8 cellular contexts compared by ENCODE assay signal in the genomic region with DNA sequence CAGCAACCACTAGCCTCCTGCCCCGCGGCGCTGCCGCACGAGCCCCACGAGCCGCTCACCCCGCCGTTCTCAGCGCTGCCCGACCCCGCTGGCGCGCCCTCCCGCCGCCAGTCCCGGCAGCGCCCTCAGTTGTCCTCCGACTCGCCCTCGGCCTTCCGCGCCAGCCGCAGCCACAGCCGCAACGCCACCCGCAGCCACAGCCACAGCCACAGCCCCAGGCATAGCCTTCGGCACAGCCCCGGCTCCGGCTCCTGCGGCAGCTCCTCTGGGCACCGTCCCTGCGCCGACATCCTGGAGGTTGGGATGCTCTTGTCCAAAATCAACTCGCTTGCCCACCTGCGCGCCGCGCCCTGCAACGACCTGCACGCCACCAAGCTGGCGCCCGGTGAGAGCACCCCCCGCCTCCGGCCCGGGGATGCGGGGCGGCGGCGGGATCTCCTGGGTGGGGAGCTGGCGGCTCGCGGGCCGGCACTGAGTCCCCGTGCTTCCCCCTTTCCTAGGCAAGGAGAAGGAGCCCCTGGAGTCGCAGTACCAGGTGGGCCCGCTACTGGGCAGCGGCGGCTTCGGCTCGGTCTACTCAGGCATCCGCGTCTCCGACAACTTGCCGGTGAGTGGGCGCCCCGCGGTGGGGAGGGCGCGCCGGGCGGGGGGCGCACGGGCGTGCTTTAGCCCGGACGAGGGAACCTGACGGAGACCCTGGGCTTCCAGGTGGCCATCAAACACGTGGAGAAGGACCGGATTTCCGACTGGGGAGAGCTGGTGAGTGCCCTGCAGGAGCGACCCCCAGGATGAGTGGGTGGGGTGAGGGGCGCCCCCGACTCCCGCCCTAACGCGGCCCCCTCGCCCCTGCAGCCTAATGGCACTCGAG. TPM values are rescaled to one million over a fixed set of nuclear protein-coding genes. Genes with fewer than 3 reads are reported as not detected.
DNase-seq lines count a peak whose midpoint lies in the region; ATAC-seq, FAIRE-seq and TF ChIP-seq lines count a peak whose summit lies in the region.

No MANE protein-coding gene starts in this region.

- TF ChIP-seq POLR2A in H1 (IDR thresholded peaks at IDR 0.05; ENCODE audit: control extremely low read depth in 1 of 2, low read depth in 2 of 2, low read length in 2 of 2) = no peak

- H3K14ac ChIP-seq in H1 (ENCODE audit: insufficient read length) = no peak overlapping the region

- TF ChIP-seq CTCF in H1 (IDR thresholded peaks at IDR 0.05; ENCODE audit: control extremely low read depth in 1 of 3, insufficient read depth in 1 of 3, low read depth in 1 of 3, low read length in 3 of 3) (peak; percentile 4 to 39 (median 19)), thoracic aorta (IDR thresholded peaks at IDR 0.05) (peak; percentile 66)

- no peaks in the 10 kb centered on the region for H3K9me3 ChIP-seq in H1 (ENCODE audit: insufficient read depth in 2 of 2, low read depth in 1 of 2, low read length in 1 of 2)
- no peaks in the 10 kb centered on the region for H3K9me3 ChIP-seq in mononuclear cell (ENCODE audit: low read depth, low read length)
- H3K9me3 ChIP-seq in thoracic aorta = no peaks in the 10 kb centered on the region

- no peak overlapping the region for H2BK20ac ChIP-seq in H1 (ENCODE audit: low read length)

- H3K18ac ChIP-seq in H1 (ENCODE audit: extremely low read depth, low read length) = peak overlapping the region; percentile 99

- H3K4ac ChIP-seq in H1 (replicated peaks; ENCODE audit: insufficient read length, low read depth, low read length) = peak overlapping the region; percentile 44

- H3K79me1 ChIP-seq in H1 (ENCODE audit: low read depth, low read length) = peaks cover 10% of the 10 kb centered on the region

- H3K27me3 ChIP-seq in H1 (replicated peaks in 1 of 4; ENCODE audit: control insufficient read depth in 3 of 4, extremely low read depth in 1 of 4, insufficient read depth in 3 of 4, low read length in 3 of 4) (no peaks in the 10 kb centered on the region), mononuclear cell (ENCODE audit: insufficient read depth, low read length) (no peaks in the 10 kb centered on the region), thoracic aorta (replicated peaks; ENCODE audit: insufficient read depth) (no peaks in the 10 kb centered on the region)

- no peak overlapping the region for H3K23ac ChIP-seq in H1 (ENCODE audit: insufficient read length)

- TF ChIP-seq EP300 in H1 (IDR thresholded peaks at IDR 0.05; ENCODE audit: borderline replicate concordance in 1 of 2, low read depth in 2 of 2, low read length in 2 of 2) = no peak

- peaks cover 6 to 14% (median 10%) of the 10 kb centered on the region in 4 experiments; a peak in 5 of 7 replicates for H3K4me1 ChIP-seq in H1 (replicated peaks in 1 of 4; ENCODE audit: control insufficient read depth in 3 of 4, insufficient read depth in 4 of 4, low read length in 3 of 4)
- peaks cover 50% of the 10 kb centered on the region for H3K4me1 ChIP-seq in mononuclear cell (ENCODE audit: insufficient read depth, low read length)
- H3K4me1 ChIP-seq in thoracic aorta (ENCODE audit: control insufficient read depth in 1 of 2, low read depth in 2 of 2) = peaks cover 20 to 36% of the 10 kb centered on the region in 2 donors

- H3K9ac ChIP-seq in H1 (replicated peaks in 1 of 4; ENCODE audit: extremely low read depth in 1 of 4, low read depth in 3 of 4, low read length in 3 of 4) = peak overlapping the region; percentile 83 to 97 (median 92)

- H2BK120ac ChIP-seq in H1 (replicated peaks; ENCODE audit: low read depth, low read length) = no peak overlapping the region

- H2BK12ac ChIP-seq in H1 (ENCODE audit: low read depth, low read length) = no peak overlapping the region; the same call in 1 of the 2 replicates

- H3K36me3 ChIP-seq in H1 (ENCODE audit: control insufficient read depth in 2 of 4, insufficient read depth in 4 of 4, low read length in 3 of 4) (peaks cover 22 to 41% (median 29%) of the 10 kb centered on the region in 4 experiments), thoracic aorta (peaks cover 28% of the 10 kb centered on the region)

- H3K56ac ChIP-seq in H1 (replicated peaks; ENCODE audit: insufficient read length, low read depth, low read length) = peak overlapping the region; percentile 56

- peaks cover 10% of the 10 kb centered on the region for H3K23me2 ChIP-seq in H1 (ENCODE audit: low read depth, low read length)

- CTCF ChIA-PET in H1 (lab: Charles Lee; ENCODE audit: partially characterized antibody) = interaction anchor here (0.6 to 9.9 kb wide), 32 partner anchors 10 to 1352 kb away, joined by 3 to 192 read pairs (median 5); a partner anchor contains a TSS

- no peak overlapping the region for H2BK15ac ChIP-seq in H1 (ENCODE audit: low read length)

- POLR2A ChIA-PET in H1 (lab: Charles Lee; ENCODE audit: partially characterized antibody) = interaction anchor here (0.9 to 27.8 kb wide), 21 partner anchors 9 to 141 kb away, joined by 3 to 1024 read pairs (median 9); no protein-coding TSS in a partner anchor

- peak overlapping the region; percentile 81; the same call in 1 of the 2 replicates for H4K8ac ChIP-seq in H1 (ENCODE audit: extremely low read depth, insufficient read depth, low read length)

- no peak for FAIRE-seq in H1 (lab: Jason Lieb, UNC)

- peak overlapping the region; percentile 25 to 77 for H3K4me2 ChIP-seq in H1 (ENCODE audit: insufficient read depth in 1 of 2, low read depth in 2 of 2, low read length in 2 of 2)

- H2AK5ac ChIP-seq in H1 (ENCODE audit: low read depth, low read length) = 0 out of 2 replicates have a peak overlapping the region, but pooled peaks have one; percentile 42

- peak; percentile 23 to 49; a peak in 3 of 4 replicates for TF ChIP-seq RAD21 in H1 (IDR thresholded peaks at IDR 0.05 in 1 of 2, conservative IDR thresholded peaks at IDR 0.05 in 1 of 2; ENCODE audit: low read depth in 2 of 2, low read length in 2 of 2)

- H3K79me2 ChIP-seq in H1 (ENCODE audit: control insufficient read depth in 1 of 2, insufficient read depth in 2 of 2, low read length in 2 of 2) = peaks cover 11 to 40% of the 10 kb centered on the region in 2 experiments; a peak in 3 of 4 replicates

- H2BK5ac ChIP-seq in H1 (ENCODE audit: low read depth, low read length) = peak overlapping the region; percentile 88

- peak overlapping the region; percentile 37 for H4K91ac ChIP-seq in H1 (replicated peaks; ENCODE audit: insufficient read length, low read length)

- H4K20me1 ChIP-seq in H1 (replicated peaks in 1 of 2; ENCODE audit: control insufficient read depth in 1 of 2, insufficient read depth in 2 of 2, low read length in 2 of 2) = peaks cover 26% of the 10 kb centered on the region in 2 experiments

- H3K27ac ChIP-seq in H1 (ENCODE audit: low read depth, low read length) = peak overlapping the region; percentile 85
- peak overlapping the region; percentile 94 to 95 for H3K27ac ChIP-seq in thoracic aorta

- H3K4me3 ChIP-seq in H1 (ENCODE audit: extremely low read depth in 1 of 4, insufficient read depth in 2 of 4, low read depth in 3 of 4, low read length in 4 of 4) (peak overlapping the region; percentile 92 to 99 (median 94)), mononuclear cell (ENCODE audit: low read length) (peak overlapping the region; percentile 97), thoracic aorta (peak overlapping the region; percentile 99)

- H4K5ac ChIP-seq in H1 (ENCODE audit: insufficient read length, low read depth, low read length) = peak overlapping the region; percentile 37

- peak; percentile 34 to 59 for DNase-seq in SHP77 (lab: John Stamatoyannopoulos, UW)
- no peak for DNase-seq in SHP77 treated with DMSO at 0.1 percent for 48 hours (lab: John Stamatoyannopoulos, UW)
- peak; percentile 40 for DNase-seq in NCI-H1105 treated with DMSO at 0.1 percent for 48 hours (lab: John Stamatoyannopoulos, UW)
- DNase-seq in activated CD4-positive, alpha-beta T cell treated with anti-CD3 and anti-CD28 coated beads for 4 hours = peak; percentile 36 to 37
- peak in 1 of 2 experiments; percentile 75 for DNase-seq in H1 (ENCODE audit: low read depth in 1 of 2, low spot score in 2 of 2)
- DNase-seq in thoracic aorta (ENCODE audit: low spot score) = no peak

- ATAC-seq in HG02678 (IDR thresholded peaks at IDR 0.05; ENCODE audit: unreplicated experiment) = peak; percentile 34
- peak; percentile 13 for ATAC-seq in thoracic aorta (ENCODE audit: insufficient number of reproducible peaks, low FRiP score, low read depth)

- whole genome bisulfite sequencing in H1 (ENCODE audit: extremely low coverage in 1 of 2, insufficient coverage in 1 of 2, insufficient read length in 1 of 2, insufficient replicate concordance in 2 of 2, low coverage in 1 of 2, low lambda C conversion rate in 2 of 2, missing lambda C conversion rate in 1 of 2), 2 experiments = 1% methylated on average over 66 of the region's 89 CpGs; no CpG with 5 or more reads in 1 of the 2 experiments

- no peak overlapping the region for H2AFZ ChIP-seq in H1 (ENCODE audit: low read length)

TF ChIP-seq in H1, 55 proteins besides CTCF, POLR2A, EP300 and RAD21 (continues in another document):
- TF ChIP-seq CHD2 (IDR thresholded peaks at IDR 0.05; ENCODE audit: low read length) = no peak
- peak; percentile 1 for TF ChIP-seq CREB1 (IDR thresholded peaks at IDR 0.05)
- TF ChIP-seq SP1 (IDR thresholded peaks at IDR 0.05; ENCODE audit: low read depth, low read length) = no peak
- peak; percentile 41 for TF ChIP-seq TAF7 (optimal IDR thresholded peaks at IDR 0.05; ENCODE audit: borderline replicate concordance, low read depth, low read length)
- no peak for TF ChIP-seq EZH2 (IDR thresholded peaks at IDR 0.05; ENCODE audit: low read depth, low read length, severe bottlenecking)
- TF ChIP-seq YY1 (IDR thresholded peaks at IDR 0.05; ENCODE audit: low read depth, low read length) = no peak
- no peak for TF ChIP-seq SIX5 (IDR thresholded peaks at IDR 0.05; ENCODE audit: low read depth, low read length)
- no peak for TF ChIP-seq BRCA1 (IDR thresholded peaks at IDR 0.05; ENCODE audit: low read depth, low read length)
- TF ChIP-seq MAFK (IDR thresholded peaks at IDR 0.05; ENCODE audit: low read depth, low read length) = no peak
- TF ChIP-seq KDM4A (IDR thresholded peaks at IDR 0.05; ENCODE audit: low read depth, low read length, severe bottlenecking) = peak; percentile 39
- peak; percentile 38 to 51; a peak in 2 of 4 replicates for TF ChIP-seq SIN3A (conservative IDR thresholded peaks at IDR 0.05 in 1 of 2, IDR thresholded peaks at IDR 0.05 in 1 of 2; ENCODE audit: low read depth in 1 of 2, low read length in 2 of 2)
- TF ChIP-seq SUZ12 (IDR thresholded peaks at IDR 0.05; ENCODE audit: low read length) = no peak

RNA-seq across cellular contexts. Expression of a gene that starts 0.6 kb away (rescaled TPM):
- total RNA-seq in H1 (2021; fragmentation: NEBNext Ultra II Directional; extraction: Animal tissue kit (Norgen Biotek cat#: 25700)) = 94.1 and 94.9 TPM in 2 replicates
- polyA plus RNA-seq in H1 (2011; rRNA removed) = 25.5 and 42.7 TPM in 2 replicates
- 37.3 TPM for polyA plus RNA-seq in H1 (2011; cell fraction: cytosol; rRNA removed)
- 72.2 TPM for polyA plus RNA-seq in H1 (2011; cell fraction: nucleus; rRNA removed)
- 46.3 to 53.0 TPM (median 51.3 TPM) in 4 replicates for polyA plus RNA-seq in H1 (2012, experiment 1 of 2)
- 57.3 TPM for polyA plus RNA-seq in H1 (2012, experiment 2 of 2)
- polyA plus RNA-seq in H1 (2013, experiment 1 of 2) = 57.8 TPM
- 62.4 TPM for polyA plus RNA-seq in H1 (2013, experiment 2 of 2)
- polyA minus RNA-seq in H1 (2011; rRNA and poly(A)+ RNA removed) = 39.5 and 58.4 TPM in 2 replicates
- polyA minus RNA-seq in H1 (2011; cell fraction: cytosol; rRNA and poly(A)+ RNA removed) = 29.6 TPM
- 30.4 TPM for polyA minus RNA-seq in H1 (2011; cell fraction: nucleus; rRNA and poly(A)+ RNA removed)
- total RNA-seq in mononuclear cell (107 TPM), thoracic aorta (10 to 100 TPM; 28.8 to 53.6 TPM)

Comparison
In these comparisons a context has a peak if more than half of its experiments do, and no peak if none do; other contexts are left out.
1. DNase-seq: peak in SHP77 (2 of 2), NCI-H1105 treated with DMSO at 0.1 percent for 48 hours (single experiment) and activated CD4-positive, alpha-beta T cell treated with anti-CD3 and anti-CD28 coated beads for 4 hours (2 of 2); none in SHP77 treated with DMSO at 0.1 percent for 48 hours (single experiment) and thoracic aorta (single experiment).
2. Peak in every context shown above with its lines, with median percentiles within 50 percentile points of each other: H3K4me3 ChIP-seq.